In the genomic region with DNA sequence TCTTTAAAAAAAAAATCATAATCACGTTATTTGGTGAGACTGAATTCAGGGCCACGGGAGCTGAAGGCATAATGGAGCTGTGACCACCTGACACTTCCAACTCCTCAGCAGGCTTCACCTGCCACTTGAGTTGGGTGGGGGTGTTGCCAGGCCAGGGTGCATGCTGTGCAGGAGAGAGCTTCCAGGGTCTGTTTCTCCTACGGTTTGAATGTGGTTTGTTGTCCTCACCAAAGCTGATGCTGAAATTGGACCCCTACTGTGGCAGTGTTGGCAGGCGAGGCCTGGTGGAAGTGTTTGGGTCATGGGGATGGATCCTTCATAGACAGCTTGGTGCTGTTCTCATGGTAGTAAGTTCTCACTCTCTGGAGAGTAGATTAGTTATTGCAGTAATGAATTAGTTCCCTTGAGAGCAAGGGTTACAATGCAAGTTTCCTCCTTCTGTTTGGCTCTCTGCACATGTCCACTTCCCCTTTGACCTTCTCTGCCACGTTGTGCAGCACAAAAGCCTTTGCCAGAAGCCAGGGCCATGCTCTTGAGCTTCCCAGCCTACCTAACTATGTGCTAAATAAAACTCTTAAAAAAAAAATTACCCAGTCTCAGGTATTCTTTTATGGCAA, we compare ENCODE assay signal across 33 cellular contexts.
"Had no signal": no experiment of that assay in that cellular context is flagged by ENCODE, and none has a peak within 500 bp of the region (broad histone marks: within the 10 kb centered on the region; RNA-seq: fewer than 3 reads in every experiment).

No MANE protein-coding gene starts in this region.

- H2AFZ ChIP-seq: parathyroid adenoma had no signal

- FAIRE-seq: bronchial epithelial cell, endometrium, islet of Langerhans had no signal

- H3K27me3 ChIP-seq: gastrocnemius medialis, left lung, right atrium auricular region, stomach, thyroid gland, upper lobe of left lung had no signal

- H3K4me2 ChIP-seq: smooth muscle cell had no signal

- H3K4me1 Mint-ChIP-seq: central memory CD8-positive, alpha-beta T cell; neural crest cell; WTC11 had no signal

- H3K27ac ChIP-seq: epithelial cell of prostate, gastrocnemius medialis, left lung, lower lobe of right lung, parathyroid adenoma, right atrium auricular region, stomach, thyroid gland, upper lobe of left lung had no signal

- H3K27me3 Mint-ChIP-seq: activated CD4-positive, alpha-beta memory T cell treated with anti-CD3 and anti-CD28 coated beads, Interleukin-2, amount 10 ng/mL, durations not matched to agents 7 days and 5 days; activated CD4-positive, alpha-beta T cell treated with anti-CD3 and anti-CD28 coated beads, Interleukin-2, amount 10 ng/mL, durations not matched to agents 7 days and 5 days; activated naive CD4-positive, alpha-beta T cell treated with anti-CD3 and anti-CD28 coated beads, Interleukin-2, amount 50 U/mL, for 24 hours; central memory CD8-positive, alpha-beta T cell; dendritic cell treated with granulocyte-macrophage colony-stimulating factor and Interleukin-4, amounts not matched to agents 40 ng/mL and 50 ng/mL, for 4 days; naive thymus-derived CD8-positive, alpha-beta T cell; stimulated activated memory B cell treated with anti-CD40 and anti-IgM and Interleukin-4, amounts not matched to agents 10 μg/mL and 1 μg/mL and 100 μg/mL, for 72 hours had no signal

- H3K36me3 ChIP-seq: gastrocnemius medialis, left lung, lower lobe of right lung, right atrium auricular region, stomach, thyroid gland, upper lobe of left lung had no signal

- ATAC-seq: gastrocnemius medialis; left lung; lower lobe of right lung; naive thymus-derived CD8-positive, alpha-beta T cell; stimulated activated memory B cell treated with anti-CD40 and anti-IgM and Interleukin-4, amounts not matched to agents 10 μg/mL and 1 μg/mL and 100 μg/mL, for 72 hours; WTC11 had no signal

- H3K9me3 ChIP-seq: gastrocnemius medialis, left lung, lower lobe of right lung, right atrium auricular region, stomach, thyroid gland, upper lobe of left lung had no signal

- H3K79me2 ChIP-seq: parathyroid adenoma had no signal

- H3K4me3 Mint-ChIP-seq: activated CD4-positive, alpha-beta memory T cell treated with anti-CD3 and anti-CD28 coated beads, Interleukin-2, amount 10 ng/mL, durations not matched to agents 7 days and 5 days; activated CD4-positive, alpha-beta T cell treated with anti-CD3 and anti-CD28 coated beads, Interleukin-2, amount 10 ng/mL, durations not matched to agents 7 days and 5 days; activated naive CD4-positive, alpha-beta T cell treated with anti-CD3 and anti-CD28 coated beads, Interleukin-2, amount 50 U/mL, for 24 hours; central memory CD8-positive, alpha-beta T cell; dendritic cell treated with granulocyte-macrophage colony-stimulating factor and Interleukin-4, amounts not matched to agents 40 ng/mL and 50 ng/mL, for 4 days; naive thymus-derived CD8-positive, alpha-beta T cell; neural crest cell; stimulated activated memory B cell treated with anti-CD40 and anti-IgM and Interleukin-4, amounts not matched to agents 10 μg/mL and 1 μg/mL and 100 μg/mL, for 72 hours; WTC11 had no signal

- H3K36me3 Mint-ChIP-seq: activated naive CD4-positive, alpha-beta T cell treated with anti-CD3 and anti-CD28 coated beads, Interleukin-2, amount 50 U/mL, for 24 hours; naive thymus-derived CD8-positive, alpha-beta T cell; stimulated activated memory B cell treated with anti-CD40 and anti-IgM and Interleukin-4, amounts not matched to agents 10 μg/mL and 1 μg/mL and 100 μg/mL, for 72 hours; WTC11 had no signal

- DNase-seq: activated CD4-positive, alpha-beta memory T cell treated with anti-CD3 and anti-CD28 coated beads, Interleukin-2, amount 10 ng/mL, durations not matched to agents 7 days and 5 days; activated CD4-positive, alpha-beta T cell treated with anti-CD3 and anti-CD28 coated beads for 1 hour; activated CD4-positive, alpha-beta T cell treated with anti-CD3 and anti-CD28 coated beads, Interleukin-2, amount 10 ng/mL, durations not matched to agents 7 days and 5 days; activated T-cell treated with anti-CD3 and anti-CD28 coated beads, Interleukin-2, amount 50 U/mL, for 48 hours; effector CD4-positive, alpha-beta T cell; gastrocnemius medialis; glutamatergic neuron; left lung; lower lobe of right lung; mesenchymal stem cell; naive thymus-derived CD8-positive, alpha-beta T cell; nucleus accumbens; stimulated activated CD4-positive, alpha-beta T cell treated with anti-CD3 and anti-CD28 coated beads, Interleukin-1b, Interleukin-23, amount 100 ng/mL, for 48 hours; stimulated activated CD4-positive, alpha-beta T cell treated with anti-CD3 and anti-CD28 coated beads, Interleukin-4, amount 100 ng/mL, for 4 hours; stimulated activated CD8-positive, alpha-beta memory T cell treated with anti-CD3 and anti-CD28 coated beads, Interleukin-4, amount 100 ng/mL, for 48 hours; stomach; T-helper 9 cell; thyroid gland; upper lobe of left lung had no signal

- H3K4me1 ChIP-seq: left lung, lower lobe of right lung, parathyroid adenoma, right atrium auricular region, stomach, thyroid gland, upper lobe of left lung had no signal

- H3K4me3 ChIP-seq: gastrocnemius medialis, left lung, lower lobe of right lung, right atrium auricular region, smooth muscle cell, stomach, thyroid gland, upper lobe of left lung had no signal

- H3K27ac Mint-ChIP-seq: activated CD4-positive, alpha-beta memory T cell treated with anti-CD3 and anti-CD28 coated beads, Interleukin-2, amount 10 ng/mL, durations not matched to agents 7 days and 5 days; activated CD4-positive, alpha-beta T cell treated with anti-CD3 and anti-CD28 coated beads, Interleukin-2, amount 10 ng/mL, durations not matched to agents 7 days and 5 days; activated naive CD4-positive, alpha-beta T cell treated with anti-CD3 and anti-CD28 coated beads, Interleukin-2, amount 50 U/mL, for 24 hours; activated T-helper 2 cell treated with anti-CD3 and anti-CD28 coated beads, Interferon-gamma antibody, Interleukin-2, Interleukin-4, amounts not matched to agents 10 μg/mL and 5 μg/mL and 100 μg/mL, durations not matched to agents 14 hours and 24 hours and 36 hours; dendritic cell treated with granulocyte-macrophage colony-stimulating factor and Interleukin-4, amounts not matched to agents 40 ng/mL and 50 ng/mL, for 4 days; naive thymus-derived CD8-positive, alpha-beta T cell; WTC11 had no signal

- H3K9me3 Mint-ChIP-seq: activated CD4-positive, alpha-beta memory T cell treated with anti-CD3 and anti-CD28 coated beads, Interleukin-2, amount 10 ng/mL, durations not matched to agents 7 days and 5 days; activated naive CD4-positive, alpha-beta T cell treated with anti-CD3 and anti-CD28 coated beads, Interleukin-2, amount 50 U/mL, for 24 hours; activated T-helper 2 cell treated with anti-CD3 and anti-CD28 coated beads, Interferon-gamma antibody, Interleukin-2, Interleukin-4, amounts not matched to agents 10 μg/mL and 5 μg/mL and 100 μg/mL, durations not matched to agents 14 hours and 24 hours and 36 hours; central memory CD8-positive, alpha-beta T cell; dendritic cell treated with granulocyte-macrophage colony-stimulating factor and Interleukin-4, amounts not matched to agents 40 ng/mL and 50 ng/mL, for 4 days; naive thymus-derived CD8-positive, alpha-beta T cell; neural crest cell; stimulated activated memory B cell treated with anti-CD40 and anti-IgM and Interleukin-4, amounts not matched to agents 10 μg/mL and 1 μg/mL and 100 μg/mL, for 72 hours had no signal
